Comparison of ENCODE assay signal across 9 cellular contexts in genomic region chr3:158532099-158532734, GRCh38. TPM values are rescaled to one million over a fixed set of nuclear protein-coding genes. Genes with fewer than 3 reads are reported as not detected.
DNase-seq lines count a peak whose midpoint lies in the region; ATAC-seq and TF ChIP-seq lines count a peak whose summit lies in the region.
"Had no signal": no experiment of that assay in that cellular context is flagged by ENCODE, and none has a peak within 500 bp of the region (broad histone marks: within the 10 kb centered on the region; RNA-seq: fewer than 3 reads in every experiment).

No MANE protein-coding gene starts in this region.

- H3K27me3 ChIP-seq in BE2C (no peaks in the 10 kb centered on the region), upper lobe of left lung (no peaks in the 10 kb centered on the region), right cardiac atrium (ENCODE audit: control insufficient read depth, insufficient read depth) (no peaks in the 10 kb centered on the region)

- H3K4me1 ChIP-seq in BE2C (peaks cover 24% of the 10 kb centered on the region), upper lobe of left lung (peaks cover 0 to 5% (median 0%) of the 10 kb centered on the region in 4 donors), right cardiac atrium (ENCODE audit: control insufficient read depth, insufficient read depth, low read length) (no peaks in the 10 kb centered on the region)

- no peak for TF ChIP-seq POLR2A in upper lobe of left lung (IDR thresholded peaks at IDR 0.05)

- TF ChIP-seq CTCF in BE2C (IDR thresholded peaks at IDR 0.05; ENCODE audit: low read depth, low read length) (peak; percentile 84), LNCAP (IDR thresholded peaks at IDR 0.05) (peak; percentile 84), upper lobe of left lung (IDR thresholded peaks at IDR 0.05) (peak in 5 of 6 experiments; percentile 9 to 35 (median 27))

- ATAC-seq in GM18858 (IDR thresholded peaks at IDR 0.05; ENCODE audit: unreplicated experiment) (peak; percentile 52), upper lobe of left lung (ENCODE audit: low FRiP score in 2 of 2) (no peak), HG02642 (IDR thresholded peaks at IDR 0.05; ENCODE audit: poor library complexity, unreplicated experiment) (no peak), right cardiac atrium (no peak)

- peak; percentile 45 for DNase-seq in BE2C
- DNase-seq in SK-MEL-5 (ENCODE audit: low read depth, low spot score), result peak; percentile 74
- DNase-seq in globus pallidus (ENCODE audit: low spot score), result peak; percentile 40
- no peak for DNase-seq in upper lobe of left lung
- DNase-seq in right cardiac atrium, result no peak

- H3K4me3 ChIP-seq in BE2C (ENCODE audit: low read depth, low read length) (no peak overlapping the region), upper lobe of left lung (no peak overlapping the region), right cardiac atrium (ENCODE audit: low read length) (no peak overlapping the region)

- H3K27ac ChIP-seq in upper lobe of left lung, result no peak overlapping the region
- no peak overlapping the region for H3K27ac ChIP-seq in right cardiac atrium (ENCODE audit: low read length)

- in situ Hi-C loops in SK-MEL-5 (cut with HindIII; ENCODE audit: low pct_unique_long_range_greater_than_20kb, low sequenced_read_pairs), result no loop called here

- intact Hi-C loops in right cardiac atrium (cut with DNase I), result loop anchor here in 2 of 4 donors (10.0 kb wide), 1 partner anchor 917 kb away; no protein-coding TSS in a partner anchor

- H3K9me3 ChIP-seq in BE2C (no peaks in the 10 kb centered on the region), upper lobe of left lung (no peaks in the 10 kb centered on the region), right cardiac atrium (ENCODE audit: control insufficient read depth, low read length) (no peaks in the 10 kb centered on the region)

- H3K36me3 ChIP-seq in BE2C (no peaks in the 10 kb centered on the region), upper lobe of left lung (no peaks in the 10 kb centered on the region)

- no peak for TF ChIP-seq EP300 in upper lobe of left lung (IDR thresholded peaks at IDR 0.05)

RNA-seq across cellular contexts. Expression of gene MLF1, which starts 38.8 kb away (rescaled TPM):
- 8.2 TPM for polyA plus RNA-seq in BE2C (2012; ENCODE audit: insufficient read depth, insufficient read length, low read depth)
- 19.8 and 20.2 TPM in 2 replicates for total RNA-seq in SK-MEL-5 (2014; rRNA removed; shearing (Covaris generic))
- polyA plus RNA-seq in SK-MEL-5 (2015; cell fraction: cytosol; rRNA removed), result 8.8 and 12.0 TPM in 2 replicates
- 9.4 and 16.9 TPM in 2 replicates for polyA plus RNA-seq in SK-MEL-5 (2015; cell fraction: nucleus; rRNA removed)
- total RNA-seq in upper lobe of left lung (10 to 100 TPM in 3 of 6 donors, 1 to 10 TPM in 3; 2.1 to 24.0 (median 9.7) TPM), right cardiac atrium (100 to 1,000 TPM; 242 to 355 (median 294) TPM)
- 271 TPM for polyA plus RNA-seq in right cardiac atrium
- polyA plus RNA-seq: IgD-negative memory B cell had no signal

Comparison
In these comparisons a context has a peak if more than half of its experiments do, and no peak if none do; other contexts are left out.
1. DNase-seq: peak in BE2C (single experiment), SK-MEL-5 (single experiment) and globus pallidus (single experiment); none in upper lobe of left lung (0 of 2) and right cardiac atrium (0 of 3).
2. CTCF ChIP-seq: peak in every context shown above with its lines; median percentile 84 in BE2C; 84 in LNCAP; 27 in upper lobe of left lung.
3. RNA of gene MLF1, which starts 38.8 kb away (total RNA-seq): 242 to 355 TPM in right cardiac atrium; 19.8 to 20.2 TPM in SK-MEL-5 and 2.1 to 24.0 TPM in upper lobe of left lung; every median in the first group is over 4 times any median in the second.